Comparison of ENCODE assay signal across 9 cellular contexts in genomic region chr10:3538850-3539531, GRCh38.
DNase-seq lines count a peak whose midpoint lies in the region; ATAC-seq, FAIRE-seq and TF ChIP-seq lines count a peak whose summit lies in the region.
"Had no signal": no experiment of that assay in that cellular context is flagged by ENCODE, and none has a peak within 500 bp of the region (broad histone marks: within the 10 kb centered on the region; RNA-seq: fewer than 3 reads in every experiment).

No MANE protein-coding gene starts in this region.

- H3K4me1 Mint-ChIP-seq in stimulated activated naive CD8-positive, alpha-beta T cell treated with anti-CD3 and anti-CD28 coated beads, Interleukin-15, amount 100 ng/mL, for 72 hours, result peaks cover 7% of the 10 kb centered on the region

- H3K36me3 ChIP-seq in brain microvascular endothelial cell (replicated peaks) (no peaks in the 10 kb centered on the region), right lobe of liver (no peaks in the 10 kb centered on the region)

- H3K4me3 ChIP-seq in brain microvascular endothelial cell (ENCODE audit: low read depth, low read length) (no peak overlapping the region), right lobe of liver (no peak overlapping the region)

- no peaks in the 10 kb centered on the region for H3K4me1 ChIP-seq in right lobe of liver

- no peaks in the 10 kb centered on the region for H3K9me3 ChIP-seq in right lobe of liver

- H3K4me3 Mint-ChIP-seq in stimulated activated naive CD8-positive, alpha-beta T cell treated with anti-CD3 and anti-CD28 coated beads, Interleukin-15, amount 100 ng/mL, for 72 hours, result no peak overlapping the region

- H3K27ac Mint-ChIP-seq in stimulated activated naive CD8-positive, alpha-beta T cell treated with anti-CD3 and anti-CD28 coated beads, Interleukin-15, amount 100 ng/mL, for 72 hours, result no peak overlapping the region

- ATAC-seq in stimulated activated naive CD8-positive, alpha-beta T cell treated with anti-CD3 and anti-CD28 coated beads, Interleukin-15, Interleukin-2, amounts not matched to agents 100 U/mL and 50 U/mL, for 24 hours, result peak; percentile 47
- ATAC-seq in stimulated activated naive CD8-positive, alpha-beta T cell treated with anti-CD3 and anti-CD28 coated beads, Interleukin-15, amount 100 ng/mL, for 72 hours, result no peak
- ATAC-seq in right lobe of liver (peak; percentile 59 to 87 (median 60)), GM18868 (IDR thresholded peaks at IDR 0.05; ENCODE audit: unreplicated experiment) (no peak), HG03159 (IDR thresholded peaks at IDR 0.05; ENCODE audit: unreplicated experiment) (no peak)

- no peaks in the 10 kb centered on the region for H3K27me3 Mint-ChIP-seq in stimulated activated naive CD8-positive, alpha-beta T cell treated with anti-CD3 and anti-CD28 coated beads, Interleukin-15, amount 100 ng/mL, for 72 hours

- in situ Hi-C loops in brain microvascular endothelial cell (cut with HindIII; ENCODE audit: low pct_ligation_motif_present, low sequenced_read_pairs), result no loop called here

- intact Hi-C loops in right lobe of liver (cut with DNase I), result no loop called here

- TF ChIP-seq POLR2A in right lobe of liver (IDR thresholded peaks at IDR 0.05), result no peak

- H3K27me3 ChIP-seq in brain microvascular endothelial cell (replicated peaks) (no peaks in the 10 kb centered on the region), right lobe of liver (no peaks in the 10 kb centered on the region)

- DNase-seq in stimulated activated naive CD8-positive, alpha-beta T cell treated with anti-CD3 and anti-CD28 coated beads, Interleukin-15, Interleukin-2, amounts not matched to agents 100 U/mL and 50 U/mL, for 24 hours, result no peak
- DNase-seq in stimulated activated naive CD8-positive, alpha-beta T cell treated with anti-CD3 and anti-CD28 coated beads, Interleukin-15, amount 100 ng/mL, for 72 hours, result no peak
- peak; percentile 96 for DNase-seq in brain microvascular endothelial cell
- peak in 1 of 3 donors; percentile 38 for DNase-seq in right lobe of liver
- DNase-seq in GM19239 (ENCODE audit: insufficient read length, low spot score), result no peak
- DNase-seq in NCI-H1694 treated with DMSO at 0.1 percent for 48 hours (lab: John Stamatoyannopoulos, UW), result no peak

- H3K27ac ChIP-seq in brain microvascular endothelial cell, result peak overlapping the region; percentile 92
- peak overlapping the region in 1 of 3 donors; percentile 2 for H3K27ac ChIP-seq in right lobe of liver

- H3K9me3 Mint-ChIP-seq in stimulated activated naive CD8-positive, alpha-beta T cell treated with anti-CD3 and anti-CD28 coated beads, Interleukin-15, amount 100 ng/mL, for 72 hours, result no peaks in the 10 kb centered on the region

- TF ChIP-seq CTCF in brain microvascular endothelial cell (IDR thresholded peaks at IDR 0.05; ENCODE audit: low read depth, low read length, missing control alignments) (no peak), right lobe of liver (IDR thresholded peaks at IDR 0.05) (no peak)

- 31% methylated on average over 6 of the region's 22 CpGs for WGBS in right lobe of liver (ENCODE audit: insufficient coverage, low coverage, low lambda C conversion rate, missing lambda C conversion rate)

- no peak for FAIRE-seq in GM19239 (lab: Jason Lieb, UNC)
- FAIRE-seq: GM18507 had no signal

Comparison
In these comparisons a context has a peak if more than half of its experiments do, and no peak if none do; other contexts are left out.
1. ATAC-seq: peak in stimulated activated naive CD8-positive, alpha-beta T cell treated with anti-CD3 and anti-CD28 coated beads, Interleukin-15, Interleukin-2, amounts not matched to agents 100 U/mL and 50 U/mL, for 24 hours (single experiment) and right lobe of liver (4 of 4); none in stimulated activated naive CD8-positive, alpha-beta T cell treated with anti-CD3 and anti-CD28 coated beads, Interleukin-15, amount 100 ng/mL, for 72 hours (single experiment), GM18868 (single experiment) and HG03159 (single experiment).